Comparison of ENCODE assay signal across 22 cellular contexts in genomic region chr12:50060120-50060468, GRCh38. TPM values are rescaled to one million over a fixed set of nuclear protein-coding genes. Genes with fewer than 3 reads are reported as not detected.
A peak's percentile ranks its signal among the peaks of the same experiment; 100 is the strongest.
DNase-seq lines count a peak whose midpoint lies in the region; ATAC-seq, FAIRE-seq and TF ChIP-seq lines count a peak whose summit lies in the region.
"Had no signal": no experiment of that assay in that cellular context is flagged by ENCODE, and none has a peak within 500 bp of the region (broad histone marks: within the 10 kb centered on the region; RNA-seq: fewer than 3 reads in every experiment).

No MANE protein-coding gene starts in this region.

- DNase-seq in stimulated activated naive CD8-positive, alpha-beta T cell treated with anti-CD3 and anti-CD28 coated beads, Interleukin-15, Interleukin-2, amounts not matched to agents 100 U/mL and 50 U/mL, for 24 hours = no peak
- DNase-seq in T-cell (peak in 1 of 34 experiments; percentile 13), immature natural killer cell (no peak), H54 (ENCODE audit: insufficient read length, low spot score) (no peak), A673 (ENCODE audit: low spot score) (no peak), cerebellar nuclear complex (lab: John Stamatoyannopoulos, UW) (no peak)
- DNase-seq: brain microvascular endothelial cell; effector memory CD4-positive, alpha-beta T cell; foreskin melanocyte; H7; hippocampal formation; left ventricle myocardium superior; NCI-H187; uterus had no signal

- H3K27ac Mint-ChIP-seq in stimulated activated naive CD8-positive, alpha-beta T cell treated with anti-CD3 and anti-CD28 coated beads, Interleukin-15, Interleukin-2, amounts not matched to agents 100 ng/mL and 50 ng/mL, for 24 hours = no peak overlapping the region
- peak overlapping the region in 1 of 2 donors; percentile 84 for H3K27ac Mint-ChIP-seq in T-cell
- H3K27ac Mint-ChIP-seq in immature natural killer cell = no peak overlapping the region
- H3K27ac Mint-ChIP-seq: mesothelial cell of epicardium; natural killer cell treated with Interleukin-12 subunit alpha and Interleukin-12 subunit beta and Interleukin-15 and Interleukin-18, amount 100 ng/mL, for 72 hours had no signal

- no peak overlapping the region for H3K4me3 ChIP-seq in A673 (ENCODE audit: low read depth, low read length, poor library complexity, severe bottlenecking)
- H3K4me3 ChIP-seq: K562, uterus had no signal

- no peaks in the 10 kb centered on the region for H3K36me3 ChIP-seq in A673 (ENCODE audit: insufficient read depth, low read length, poor library complexity, severe bottlenecking)
- H3K36me3 ChIP-seq: brain microvascular endothelial cell, uterus had no signal

- no peak for ATAC-seq in stimulated activated naive CD8-positive, alpha-beta T cell treated with anti-CD3 and anti-CD28 coated beads, Interleukin-15, Interleukin-2, amounts not matched to agents 100 U/mL and 50 U/mL, for 24 hours
- no peak for ATAC-seq in T-cell (replicated peaks in 1 of 4)
- ATAC-seq: K562, left ventricle myocardium superior, sciatic nerve had no signal

- H3K9me3 Mint-ChIP-seq in stimulated activated naive CD8-positive, alpha-beta T cell treated with anti-CD3 and anti-CD28 coated beads, Interleukin-15, Interleukin-2, amounts not matched to agents 100 ng/mL and 50 ng/mL, for 24 hours = no peaks in the 10 kb centered on the region
- H3K9me3 Mint-ChIP-seq in T-cell = no peaks in the 10 kb centered on the region
- no peaks in the 10 kb centered on the region for H3K9me3 Mint-ChIP-seq in immature natural killer cell
- H3K9me3 Mint-ChIP-seq: mesothelial cell of epicardium; natural killer cell treated with Interleukin-12 subunit alpha and Interleukin-12 subunit beta and Interleukin-15 and Interleukin-18, amount 100 ng/mL, for 72 hours had no signal

- POLR2A ChIA-PET in T-cell (lab: Charles Lee) (no interaction called here), A673 (lab: Charles Lee; ENCODE audit: low non-redundant PET) (no interaction called here)

- no peaks in the 10 kb centered on the region for H3K36me3 Mint-ChIP-seq in stimulated activated naive CD8-positive, alpha-beta T cell treated with anti-CD3 and anti-CD28 coated beads, Interleukin-15, Interleukin-2, amounts not matched to agents 100 ng/mL and 50 ng/mL, for 24 hours (ENCODE audit: low read depth)
- H3K36me3 Mint-ChIP-seq in T-cell (no peaks in the 10 kb centered on the region), immature natural killer cell (no peaks in the 10 kb centered on the region)
- H3K36me3 Mint-ChIP-seq: mesothelial cell of epicardium; natural killer cell treated with Interleukin-12 subunit alpha and Interleukin-12 subunit beta and Interleukin-15 and Interleukin-18, amount 100 ng/mL, for 72 hours had no signal

- H3K4me1 Mint-ChIP-seq in stimulated activated naive CD8-positive, alpha-beta T cell treated with anti-CD3 and anti-CD28 coated beads, Interleukin-15, Interleukin-2, amounts not matched to agents 100 ng/mL and 50 ng/mL, for 24 hours (ENCODE audit: low read depth) = peaks cover 49% of the 10 kb centered on the region
- H3K4me1 Mint-ChIP-seq in T-cell = peaks cover 37 to 52% (median 49%) of the 10 kb centered on the region in 3 donors
- H3K4me1 Mint-ChIP-seq in immature natural killer cell = peaks cover 17 to 19% of the 10 kb centered on the region in 2 donors

- no peaks in the 10 kb centered on the region for H3K9me3 ChIP-seq in A673 (ENCODE audit: low read depth, low read length, poor library complexity, severe bottlenecking)
- H3K9me3 ChIP-seq: uterus had no signal

- intact Hi-C loops in A673 (cut with micrococcal nuclease; ENCODE audit: unreplicated experiment) = no loop called here

- peaks cover 15% of the 10 kb centered on the region for H3K4me1 ChIP-seq in A673 (ENCODE audit: insufficient read depth, low read length, poor library complexity, severe bottlenecking)

- peaks cover 4% of the 10 kb centered on the region for H3K27me3 ChIP-seq in A673 (replicated peaks; ENCODE audit: insufficient read depth, low read depth, low read length, poor library complexity)
- H3K27me3 ChIP-seq: brain microvascular endothelial cell, uterus had no signal

- no peak for TF ChIP-seq CTCF in A673 (conservative IDR thresholded peaks at IDR 0.05; ENCODE audit: low read depth, low read length)

- TF ChIP-seq POLR2A in H54 (IDR thresholded peaks at IDR 0.05; ENCODE audit: low read depth, low read length) = no peak

- peaks cover 17% of the 10 kb centered on the region for H3K27me3 Mint-ChIP-seq in stimulated activated naive CD8-positive, alpha-beta T cell treated with anti-CD3 and anti-CD28 coated beads, Interleukin-15, Interleukin-2, amounts not matched to agents 100 ng/mL and 50 ng/mL, for 24 hours
- H3K27me3 Mint-ChIP-seq in T-cell (peaks cover 16 to 48% of the 10 kb centered on the region in 2 donors), immature natural killer cell (ENCODE audit: low read depth in 3 of 3) (peaks cover 7 to 30% (median 12%) of the 10 kb centered on the region in 3 donors)

- FAIRE-seq in H54 (lab: Jason Lieb, UNC) = no peak
- FAIRE-seq: colon, islet of Langerhans, K562, TTC549 had no signal

- CTCF ChIA-PET in T-cell (lab: Charles Lee) (interaction anchor here (0.9 to 1.7 kb wide), 2 partner anchors 10 to 15 kb away, joined by 4 read pairs; no protein-coding TSS in a partner anchor), A673 (lab: Charles Lee) (interaction anchor here (0.6 kb wide), 1 partner anchor 10 kb away, joined by 3 read pairs; no protein-coding TSS in a partner anchor)

- H3K4me3 Mint-ChIP-seq in stimulated activated naive CD8-positive, alpha-beta T cell treated with anti-CD3 and anti-CD28 coated beads, Interleukin-15, Interleukin-2, amounts not matched to agents 100 ng/mL and 50 ng/mL, for 24 hours = peak overlapping the region; percentile 84
- peak overlapping the region; percentile 35 to 94 (median 67) for H3K4me3 Mint-ChIP-seq in T-cell
- H3K4me3 Mint-ChIP-seq in immature natural killer cell = peak overlapping the region in 3 of 5 donors; percentile 21 to 51 (median 29)

- H3K27ac ChIP-seq in A673 (ENCODE audit: low read depth, low read length, poor library complexity, severe bottlenecking) = no peak overlapping the region
- H3K27ac ChIP-seq: brain microvascular endothelial cell, uterus had no signal

- no TSS peak for BruUV-seq in A673 (replicated peaks; lab: Mats Ljungman, UMichigan)

RNA-seq across cellular contexts. Expression of gene ASIC1, which starts 2.7 kb away (rescaled TPM):
- total RNA-seq in T-cell (1 to 10 TPM; 1.6 to 9.1 (median 5.1) TPM), A673 (2021) (2.7 and 5.5 TPM in 2 replicates)
- polyA plus RNA-seq in immature natural killer cell = not detected

RNA-seq across cellular contexts. Expression of gene SMARCD1, which starts 25.0 kb away (rescaled TPM):
- total RNA-seq in T-cell (10 to 100 TPM; 71.8 to 79.8 (median 78.8) TPM), A673 (2021) (141 and 152 TPM in 2 replicates)
- 10 to 100 TPM; 14.2 to 22.4 (median 15.5) TPM for polyA plus RNA-seq in immature natural killer cell

RNA-seq across cellular contexts. Expression of gene RACGAP1, which starts 34.8 kb away (rescaled TPM):
- total RNA-seq in T-cell (10 to 100 TPM in 3 of 5 donors, 1 to 10 TPM in 2; 5.5 to 14.8 (median 13.9) TPM), A673 (2021) (173 and 179 TPM in 2 replicates)
- 10 to 100 TPM; 11.6 to 20.9 (median 12.4) TPM for polyA plus RNA-seq in immature natural killer cell

RNA-seq across cellular contexts. Expression of gene GPD1, which starts 43.7 kb away (rescaled TPM):
- total RNA-seq in T-cell (1 to 10 TPM in 1 of 5 donors, under 1 TPM in 4; 0.41 to 1.1 (median 0.86) TPM), A673 (2021) (0.58 and 1.3 TPM in 2 replicates)
- polyA plus RNA-seq in immature natural killer cell = under 1 TPM in 1 of 3 donors, not detected in 2; 0.07 TPM
- total RNA-seq: H7, uterus had no signal

RNA-seq across cellular contexts. Expression of gene COX14, which starts 51.9 kb away (rescaled TPM):
- 10 to 100 TPM; 38.0 to 49.9 (median 43.9) TPM for total RNA-seq in T-cell
- polyA plus RNA-seq in immature natural killer cell = 100 to 1,000 TPM; 191 to 270 (median 256) TPM
- total RNA-seq in A673 (2021) = 25.4 and 28.7 TPM in 2 replicates

Comparison
In these comparisons a context has a peak if more than half of its experiments do, and no peak if none do; other contexts are left out.
1. H3K4me3 Mint-ChIP-seq: peak in every context shown above with its lines; median percentile 84 in stimulated activated naive CD8-positive, alpha-beta T cell treated with anti-CD3 and anti-CD28 coated beads, Interleukin-15, Interleukin-2, amounts not matched to agents 100 ng/mL and 50 ng/mL, for 24 hours; 67 in T-cell; 29 in immature natural killer cell.
2. RNA of gene RACGAP1, which starts 34.8 kb away (total RNA-seq): 173 to 179 TPM in A673; 5.5 to 14.8 TPM in T-cell; every median in the first group is over 10 times any median in the second.